In the genomic region with DNA sequence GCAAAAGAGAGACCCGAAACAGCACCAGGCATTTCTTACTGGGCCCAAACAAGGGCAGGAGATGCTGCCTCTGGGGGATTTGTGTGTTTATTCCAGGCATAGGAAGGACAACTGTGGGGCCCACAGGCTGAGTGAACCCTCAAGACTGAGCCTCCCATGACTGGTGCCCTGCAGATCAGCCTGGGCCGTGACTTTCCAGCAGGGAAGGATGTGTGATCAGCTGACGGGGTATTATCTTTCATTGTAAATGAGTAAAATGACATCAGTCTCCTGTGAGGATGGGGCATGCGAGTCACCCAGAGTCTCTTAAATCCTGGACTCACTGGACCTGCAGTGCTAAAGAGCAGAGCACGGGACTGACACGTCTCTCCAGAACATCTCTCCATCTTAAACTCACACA, we compare ENCODE assay signal across 1 cellular context.
A peak's percentile ranks its signal among the peaks of the same experiment; 100 is the strongest.
TF ChIP-seq lines count a peak whose summit lies in the region.

No MANE protein-coding gene starts in this region.

TF ChIP-seq in SK-N-SH, 30 proteins besides CTCF, POLR2A, EP300 and RAD21:
- TF ChIP-seq, protein P1, sequence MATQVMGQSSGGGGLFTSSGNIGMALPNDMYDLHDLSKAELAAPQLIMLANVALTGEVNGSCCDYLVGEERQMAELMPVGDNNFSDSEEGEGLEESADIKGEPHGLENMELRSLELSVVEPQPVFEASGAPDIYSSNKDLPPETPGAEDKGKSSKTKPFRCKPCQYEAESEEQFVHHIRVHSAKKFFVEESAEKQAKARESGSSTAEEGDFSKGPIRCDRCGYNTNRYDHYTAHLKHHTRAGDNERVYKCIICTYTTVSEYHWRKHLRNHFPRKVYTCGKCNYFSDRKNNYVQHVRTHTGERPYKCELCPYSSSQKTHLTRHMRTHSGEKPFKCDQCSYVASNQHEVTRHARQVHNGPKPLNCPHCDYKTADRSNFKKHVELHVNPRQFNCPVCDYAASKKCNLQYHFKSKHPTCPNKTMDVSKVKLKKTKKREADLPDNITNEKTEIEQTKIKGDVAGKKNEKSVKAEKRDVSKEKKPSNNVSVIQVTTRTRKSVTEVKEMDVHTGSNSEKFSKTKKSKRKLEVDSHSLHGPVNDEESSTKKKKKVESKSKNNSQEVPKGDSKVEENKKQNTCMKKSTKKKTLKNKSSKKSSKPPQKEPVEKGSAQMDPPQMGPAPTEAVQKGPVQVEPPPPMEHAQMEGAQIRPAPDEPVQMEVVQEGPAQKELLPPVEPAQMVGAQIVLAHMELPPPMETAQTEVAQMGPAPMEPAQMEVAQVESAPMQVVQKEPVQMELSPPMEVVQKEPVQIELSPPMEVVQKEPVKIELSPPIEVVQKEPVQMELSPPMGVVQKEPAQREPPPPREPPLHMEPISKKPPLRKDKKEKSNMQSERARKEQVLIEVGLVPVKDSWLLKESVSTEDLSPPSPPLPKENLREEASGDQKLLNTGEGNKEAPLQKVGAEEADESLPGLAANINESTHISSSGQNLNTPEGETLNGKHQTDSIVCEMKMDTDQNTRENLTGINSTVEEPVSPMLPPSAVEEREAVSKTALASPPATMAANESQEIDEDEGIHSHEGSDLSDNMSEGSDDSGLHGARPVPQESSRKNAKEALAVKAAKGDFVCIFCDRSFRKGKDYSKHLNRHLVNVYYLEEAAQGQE (IDR thresholded peaks at IDR 0.05; ENCODE audit: low read depth, low read length): no peak
- TF ChIP-seq, protein P2, sequence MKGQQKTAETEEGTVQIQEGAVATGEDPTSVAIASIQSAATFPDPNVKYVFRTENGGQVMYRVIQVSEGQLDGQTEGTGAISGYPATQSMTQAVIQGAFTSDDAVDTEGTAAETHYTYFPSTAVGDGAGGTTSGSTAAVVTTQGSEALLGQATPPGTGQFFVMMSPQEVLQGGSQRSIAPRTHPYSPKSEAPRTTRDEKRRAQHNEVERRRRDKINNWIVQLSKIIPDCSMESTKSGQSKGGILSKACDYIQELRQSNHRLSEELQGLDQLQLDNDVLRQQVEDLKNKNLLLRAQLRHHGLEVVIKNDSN (IDR thresholded peaks at IDR 0.05; ENCODE audit: borderline replicate concordance, low read depth): peak; percentile 34; the same call in 1 of the 2 replicates
